8 cellular contexts compared by ENCODE assay signal in the genomic region with DNA sequence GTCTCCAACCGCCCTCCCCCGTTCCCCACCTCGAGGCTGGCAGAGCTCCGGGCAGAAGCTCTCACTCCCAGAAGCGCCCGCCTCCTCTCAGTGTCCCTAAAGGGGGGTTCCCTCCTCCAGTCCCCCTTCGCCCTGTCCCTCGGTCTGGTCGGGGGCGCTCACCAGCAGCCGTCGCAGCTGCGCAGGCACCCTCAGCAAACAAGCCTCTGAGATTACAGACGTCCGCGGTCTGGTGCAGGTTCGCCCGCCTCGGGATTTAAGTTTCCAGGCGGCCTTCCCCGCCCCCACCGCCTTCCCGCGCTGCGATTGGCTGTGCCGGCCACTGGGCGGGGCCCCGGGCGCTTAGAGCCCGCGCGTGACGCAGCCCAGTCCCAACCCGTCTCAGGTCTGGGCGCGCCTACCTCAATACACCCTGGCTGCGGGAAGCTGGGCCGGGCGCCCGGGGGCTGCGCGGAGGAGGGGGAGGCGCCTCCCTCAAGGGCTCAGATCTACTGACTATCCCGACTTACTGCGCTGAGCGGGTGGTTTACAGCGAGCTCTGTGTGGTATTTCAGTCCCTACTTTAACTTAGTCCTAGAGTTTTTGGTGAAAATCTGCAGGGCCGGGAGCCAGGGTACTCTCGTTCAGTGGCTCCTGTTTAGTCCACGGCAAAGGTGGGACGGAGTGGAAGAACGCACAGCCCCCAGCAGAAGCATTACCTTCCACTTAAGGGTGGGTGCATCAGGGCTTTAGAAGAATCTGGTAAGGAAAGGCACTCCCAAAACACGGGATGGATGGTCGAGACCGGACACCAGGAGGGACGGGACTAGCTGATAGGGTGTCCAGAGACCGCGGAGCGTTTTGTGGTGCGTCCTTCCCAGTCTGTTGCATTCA. TPM values are rescaled to one million over a fixed set of nuclear protein-coding genes. Genes with fewer than 3 reads are reported as not detected.
A peak's percentile ranks its signal among the peaks of the same experiment; 100 is the strongest.
DNase-seq lines count a peak whose midpoint lies in the region; ATAC-seq and TF ChIP-seq lines count a peak whose summit lies in the region.

A gene (minus strand): TSS at position 234 of the 873 bp plus-strand sequence. CDS start 1,099 bp downstream, outside the sequence.

- DNase-seq in Caki2 (ENCODE audit: low read depth) (peak; percentile 86), HuH-7.5 (ENCODE audit: low spot score) (peak; percentile 93), PC-3 (peak; percentile 89), fibroblast of lung (ENCODE audit: low read depth in 2 of 2) (peak; percentile 70 to 82)
- DNase-seq in activated T-cell treated with anti-CD3 and anti-CD28 coated beads, Interleukin-2, amount 50 U/mL, for 72 hours, result peak; percentile 84 to 87
- DNase-seq in naive thymus-derived CD8-positive, alpha-beta T cell, result peak; percentile 30 to 77 (median 61)

- BruUV-seq in PC-3 (replicated peaks; lab: Mats Ljungman, UMichigan), result TSS peak; percentile 63

- H3K27ac Mint-ChIP-seq in activated T-cell treated with anti-CD3 and anti-CD28 coated beads, Interleukin-2, amount 50 U/mL, for 72 hours, result no peak within 1 kb of the TSS
- H3K27ac Mint-ChIP-seq in naive thymus-derived CD8-positive, alpha-beta T cell, result peak within 1 kb of the TSS in 2 of 10 donors; percentile 34 to 43
- peak within 1 kb of the TSS; percentile 29 for H3K27ac Mint-ChIP-seq in stimulated activated memory B cell treated with anti-CD40 and anti-IgM and Interleukin-4, amounts not matched to agents 10 μg/mL and 1 μg/mL and 100 μg/mL, for 72 hours

- H3K4me1 ChIP-seq in PC-3 (ENCODE audit: insufficient read depth, low read length) (peaks cover 17% of the 10 kb centered on the region), fibroblast of lung (ENCODE audit: control insufficient read depth, extremely low read depth, insufficient read depth, low read length) (peaks cover 2% of the 10 kb centered on the region)

- H3F3A ChIP-seq in PC-3 (ENCODE audit: low read length, unreplicated experiment), result no peaks in the 10 kb centered on the region

- H3K9ac ChIP-seq in PC-3 (ENCODE audit: low read length), result peak within 1 kb of the TSS; percentile 81
- H3K9ac ChIP-seq in fibroblast of lung (ENCODE audit: insufficient read depth, low read length), result no peak within 1 kb of the TSS

- POLR2A ChIA-PET in PC-3 (lab: Charles Lee; ENCODE audit: unreplicated experiment), result interaction anchor here (0.6 kb wide), 1 partner anchor 465 kb away, joined by 3 read pairs; no protein-coding TSS in a partner anchor
- POLR2A ChIA-PET in naive thymus-derived CD8-positive, alpha-beta T cell (lab: Charles Lee), result no interaction called here

- CTCF ChIA-PET in PC-3 (lab: Charles Lee), result no interaction called here

- H3K9me3 ChIP-seq in PC-3 (ENCODE audit: low read length) (no peaks in the 10 kb centered on the region), fibroblast of lung (ENCODE audit: control insufficient read depth, insufficient read depth, low read depth, low read length) (no peaks in the 10 kb centered on the region)

- H3K27ac ChIP-seq in PC-3 (ENCODE audit: low read length) (peak within 1 kb of the TSS; percentile 69), fibroblast of lung (ENCODE audit: insufficient read depth, low read length) (no peak within 1 kb of the TSS)

- peak within 1 kb of the TSS; percentile 100 for H3K4me2 ChIP-seq in PC-3 (ENCODE audit: low read length)
- H3K4me2 ChIP-seq in fibroblast of lung (ENCODE audit: extremely low read depth, insufficient read depth, low read length), result peak within 1 kb of the TSS; percentile 96

- peaks cover 49% of the 10 kb centered on the region for H3K27me3 Mint-ChIP-seq in activated T-cell treated with anti-CD3 and anti-CD28 coated beads, Interleukin-2, amount 50 U/mL, for 72 hours (ENCODE audit: low read depth)
- peaks cover 25 to 63% (median 50%) of the 10 kb centered on the region in 5 donors for H3K27me3 Mint-ChIP-seq in naive thymus-derived CD8-positive, alpha-beta T cell
- H3K27me3 Mint-ChIP-seq in stimulated activated memory B cell treated with anti-CD40 and anti-IgM and Interleukin-4, amounts not matched to agents 10 μg/mL and 1 μg/mL and 100 μg/mL, for 72 hours, result peaks cover 35% of the 10 kb centered on the region

- in situ Hi-C loops in Caki2 (cut with HindIII; ENCODE audit: low pct_unique_long_range_greater_than_20kb, low sequenced_read_pairs), result no loop called here

- H3K79me2 ChIP-seq in PC-3 (ENCODE audit: low read length) (no peaks in the 10 kb centered on the region), fibroblast of lung (ENCODE audit: control insufficient read depth, insufficient read depth, low read length) (no peaks in the 10 kb centered on the region)

- intact Hi-C loops in PC-3 (cut with micrococcal nuclease), result loop anchor here (5.0 kb wide), 1 partner anchor 68 kb away; no protein-coding TSS in a partner anchor

- peak within 1 kb of the TSS; percentile 92 for H3K4me3 ChIP-seq in PC-3 (ENCODE audit: low read length)
- peak within 1 kb of the TSS; percentile 47 to 66 (median 59) for H3K4me3 ChIP-seq in fibroblast of lung (replicated peaks in 1 of 4; ENCODE audit: control extremely low read depth in 1 of 4, insufficient read depth in 1 of 4, low read depth in 3 of 4, low read length in 4 of 4)

- H3K9me2 ChIP-seq in PC-3 (replicated peaks; ENCODE audit: low read length), result no peaks in the 10 kb centered on the region

- H3K9me3 Mint-ChIP-seq in activated T-cell treated with anti-CD3 and anti-CD28 coated beads, Interleukin-2, amount 50 U/mL, for 72 hours, result no peaks in the 10 kb centered on the region
- H3K9me3 Mint-ChIP-seq in naive thymus-derived CD8-positive, alpha-beta T cell, result peaks cover 0 to 10% (median 2%) of the 10 kb centered on the region in 9 donors
- peaks cover 3% of the 10 kb centered on the region for H3K9me3 Mint-ChIP-seq in stimulated activated memory B cell treated with anti-CD40 and anti-IgM and Interleukin-4, amounts not matched to agents 10 μg/mL and 1 μg/mL and 100 μg/mL, for 72 hours

- TF ChIP-seq CTCF in PC-3 (conservative IDR thresholded peaks at IDR 0.05; ENCODE audit: low read depth, low read length) (no peak), fibroblast of lung (conservative IDR thresholded peaks at IDR 0.05 in 1 of 2, IDR thresholded peaks at IDR 0.05 in 1 of 2; ENCODE audit: low read depth in 1 of 2, low read length in 2 of 2) (no peak)

- H2AFZ ChIP-seq in PC-3 (ENCODE audit: low read length) (peak within 1 kb of the TSS; percentile 100), fibroblast of lung (ENCODE audit: low read length) (peak within 1 kb of the TSS; percentile 91)

- H3K27me3 ChIP-seq in PC-3 (ENCODE audit: low read length) (no peaks in the 10 kb centered on the region), fibroblast of lung (ENCODE audit: control insufficient read depth, insufficient read depth, low read length) (peaks cover 12% of the 10 kb centered on the region)

- peaks cover 0 to 4% of the 10 kb centered on the region in 2 donors for H3K36me3 Mint-ChIP-seq in activated T-cell treated with anti-CD3 and anti-CD28 coated beads, Interleukin-2, amount 50 U/mL, for 72 hours (ENCODE audit: insufficient read depth in 2 of 2)
- peaks cover 0 to 9% (median 0%) of the 10 kb centered on the region in 3 donors for H3K36me3 Mint-ChIP-seq in naive thymus-derived CD8-positive, alpha-beta T cell
- no peaks in the 10 kb centered on the region for H3K36me3 Mint-ChIP-seq in stimulated activated memory B cell treated with anti-CD40 and anti-IgM and Interleukin-4, amounts not matched to agents 10 μg/mL and 1 μg/mL and 100 μg/mL, for 72 hours

- peaks cover 6% of the 10 kb centered on the region for H3K4me1 Mint-ChIP-seq in activated T-cell treated with anti-CD3 and anti-CD28 coated beads, Interleukin-2, amount 50 U/mL, for 72 hours (ENCODE audit: low read depth)
- peaks cover 2 to 10% (median 9%) of the 10 kb centered on the region in 4 donors for H3K4me1 Mint-ChIP-seq in naive thymus-derived CD8-positive, alpha-beta T cell
- peaks cover 10% of the 10 kb centered on the region for H3K4me1 Mint-ChIP-seq in stimulated activated memory B cell treated with anti-CD40 and anti-IgM and Interleukin-4, amounts not matched to agents 10 μg/mL and 1 μg/mL and 100 μg/mL, for 72 hours

- ATAC-seq in GM21528 (IDR thresholded peaks at IDR 0.05; ENCODE audit: low FRiP score, unreplicated experiment) (peak; percentile 96), PC-3 (peak; percentile 95)
- ATAC-seq in activated T-cell treated with anti-CD3 and anti-CD28 coated beads, Interleukin-2, amount 50 U/mL, for 72 hours (replicated peaks in 1 of 2), result peak; percentile 99 to 100
- ATAC-seq in naive thymus-derived CD8-positive, alpha-beta T cell, result peak; percentile 97 to 98
- peak; percentile 96 for ATAC-seq in stimulated activated memory B cell treated with anti-CD40 and anti-IgM and Interleukin-4, amounts not matched to agents 10 μg/mL and 1 μg/mL and 100 μg/mL, for 72 hours

- no peaks in the 10 kb centered on the region for H4K20me1 ChIP-seq in PC-3 (ENCODE audit: low read length)
- H4K20me1 ChIP-seq in fibroblast of lung (ENCODE audit: control insufficient read depth, extremely low read depth, insufficient read depth, low read length), result no peaks in the 10 kb centered on the region

- H3K36me3 ChIP-seq in PC-3 (ENCODE audit: low read depth, low read length) (no peaks in the 10 kb centered on the region), fibroblast of lung (ENCODE audit: control insufficient read depth, insufficient read depth, low read length) (no peaks in the 10 kb centered on the region)

- H3K4me3 Mint-ChIP-seq in activated T-cell treated with anti-CD3 and anti-CD28 coated beads, Interleukin-2, amount 50 U/mL, for 72 hours, result peak within 1 kb of the TSS; percentile 92 to 93
- H3K4me3 Mint-ChIP-seq in naive thymus-derived CD8-positive, alpha-beta T cell, result peak within 1 kb of the TSS; percentile 57 to 84 (median 78)
- H3K4me3 Mint-ChIP-seq in stimulated activated memory B cell treated with anti-CD40 and anti-IgM and Interleukin-4, amounts not matched to agents 10 μg/mL and 1 μg/mL and 100 μg/mL, for 72 hours, result peak within 1 kb of the TSS; percentile 87

RNA-seq across cellular contexts. Expression of the gene that starts here (rescaled TPM):
- 0.27 and 3.0 TPM in 2 replicates for total RNA-seq in Caki2 (2014; rRNA removed; shearing (Covaris generic); ENCODE audit: low replicate concordance)
- total RNA-seq in PC-3 (2014; rRNA removed) (11.4 and 12.2 TPM in 2 replicates), fibroblast of lung (under 0.01 and 0.66 TPM in 2 replicates)
- 1 to 10 TPM; 1.3 to 4.3 TPM for total RNA-seq in activated T-cell treated with anti-CD3 and anti-CD28 coated beads, Interleukin-2, amount 50 U/mL, for 72 hours
- polyA plus RNA-seq in fibroblast of lung, result 0.25 and 0.63 TPM in 2 replicates
- 0.16 and 0.47 TPM in 2 replicates for polyA plus RNA-seq in fibroblast of lung (2012)
- not detected in 2 replicates for polyA minus RNA-seq in fibroblast of lung (ENCODE audit: low replicate concordance)
- total RNA-seq in naive thymus-derived CD8-positive, alpha-beta T cell, result not detected
- not detected for polyA plus RNA-seq in naive thymus-derived CD8-positive, alpha-beta T cell

Comparison
In these comparisons a context has a peak if more than half of its experiments do, and no peak if none do; other contexts are left out.
1. Peak in DNase-seq, H3K4me3 ChIP-seq and H3K4me2 ChIP-seq in fibroblast of lung; RNA of the gene not detected or under 1 TPM.
2. Peak in DNase-seq and ATAC-seq in naive thymus-derived CD8-positive, alpha-beta T cell; RNA of the gene not detected or under 1 TPM.